In genomic region chr11:20043992-20044391, GRCh38 we compare ENCODE assay signal across 12 cellular contexts.
A peak's percentile ranks its signal among the peaks of the same experiment; 100 is the strongest.
DNase-seq lines count a peak whose midpoint lies in the region; ATAC-seq and TF ChIP-seq lines count a peak whose summit lies in the region.
"Had no signal": no experiment of that assay in that cellular context is flagged by ENCODE, and none has a peak within 500 bp of the region (broad histone marks: within the 10 kb centered on the region; RNA-seq: fewer than 3 reads in every experiment).

No MANE protein-coding gene starts in this region.

- POLR2A ChIA-PET in RWPE1 (lab: Yijun Ruan, JAX; ENCODE audit: low non-redundant PET): no interaction called here
- POLR2A ChIA-PET in CD8-positive, alpha-beta T cell (lab: Charles Lee): no interaction called here

- no peaks in the 10 kb centered on the region for H3K27me3 ChIP-seq in left ventricle myocardium inferior (ENCODE audit: low read depth)
- H3K27me3 ChIP-seq in CD8-positive, alpha-beta T cell (ENCODE audit: insufficient read depth, low read length): no peaks in the 10 kb centered on the region
- H3K27me3 ChIP-seq: BE2C had no signal

- peak overlapping the region; percentile 90 for H3K27ac ChIP-seq in left ventricle myocardium inferior (replicated peaks)
- H3K27ac ChIP-seq in RWPE1: peak overlapping the region; percentile 19; the same call in 1 of the 2 replicates
- no peak overlapping the region for H3K27ac ChIP-seq in CD8-positive, alpha-beta T cell (ENCODE audit: low read depth, low read length)
- H3K27ac ChIP-seq: GM23248 had no signal

- peaks cover 32% of the 10 kb centered on the region for H3K36me3 ChIP-seq in left ventricle myocardium inferior
- no peaks in the 10 kb centered on the region for H3K36me3 ChIP-seq in CD8-positive, alpha-beta T cell (ENCODE audit: insufficient read depth, low read length)
- H3K36me3 ChIP-seq: BE2C had no signal

- no peaks in the 10 kb centered on the region for H3K9me3 ChIP-seq in left ventricle myocardium inferior (replicated peaks)
- no peaks in the 10 kb centered on the region for H3K9me3 ChIP-seq in CD8-positive, alpha-beta T cell (ENCODE audit: low read length)
- H3K9me3 ChIP-seq: A549, BE2C had no signal

- no peak for ATAC-seq in left ventricle myocardium superior
- ATAC-seq in CD8-positive, alpha-beta T cell: no peak
- ATAC-seq: A549, HCT116 had no signal

- CTCF ChIA-PET in RWPE1 (lab: Yijun Ruan, JAX): interaction anchor here (0.6 to 1.6 kb wide), 2 partner anchors 9 to 12 kb away, joined by 3 read pairs; no protein-coding TSS in a partner anchor
- CTCF ChIA-PET in CD8-positive, alpha-beta T cell (lab: Charles Lee): no interaction called here

- no peak for DNase-seq in left ventricle myocardium inferior
- DNase-seq in left ventricle myocardium superior: no peak
- no peak for DNase-seq in RWPE1 (ENCODE audit: low spot score)
- DNase-seq in glutamatergic neuron: no peak
- DNase-seq in CD8-positive, alpha-beta T cell: no peak
- no peak for DNase-seq in NCI-H524 (lab: John Stamatoyannopoulos, UW)
- DNase-seq: BE2C, DMS53, GF-D8, GM23248 had no signal

- intact Hi-C loops in left ventricle myocardium inferior (cut with micrococcal nuclease) (no loop called here), left ventricle myocardium superior (cut with micrococcal nuclease) (no loop called here)
- intact Hi-C loops in CD8-positive, alpha-beta T cell (cut with DNase I, micrococcal nuclease): no loop called here

- H3K27me3 Mint-ChIP-seq in glutamatergic neuron (ENCODE audit: unreplicated experiment): peaks cover 4% of the 10 kb centered on the region
- peaks cover 3% of the 10 kb centered on the region for H3K27me3 Mint-ChIP-seq in CD8-positive, alpha-beta T cell (ENCODE audit: low read depth)

- H3K9me3 Mint-ChIP-seq in glutamatergic neuron (ENCODE audit: unreplicated experiment): peaks cover 23% of the 10 kb centered on the region
- H3K9me3 Mint-ChIP-seq in CD8-positive, alpha-beta T cell: no peaks in the 10 kb centered on the region

- peaks cover 36% of the 10 kb centered on the region for H3K4me1 Mint-ChIP-seq in glutamatergic neuron (ENCODE audit: low read depth, unreplicated experiment)
- no peaks in the 10 kb centered on the region for H3K4me1 Mint-ChIP-seq in CD8-positive, alpha-beta T cell (ENCODE audit: low read depth)

- TF ChIP-seq CTCF in left ventricle myocardium inferior (IDR thresholded peaks at IDR 0.05; ENCODE audit: borderline replicate concordance) (no peak), RWPE1 (conservative IDR thresholded peaks at IDR 0.05; ENCODE audit: low read depth) (no peak), glutamatergic neuron (IDR thresholded peaks at IDR 0.05; ENCODE audit: partially characterized antibody, unreplicated experiment) (no peak)
- TF ChIP-seq CTCF in CD8-positive, alpha-beta T cell (IDR thresholded peaks at IDR 0.05): no peak

- no peak overlapping the region for H3K4me3 Mint-ChIP-seq in glutamatergic neuron (ENCODE audit: unreplicated experiment)
- H3K4me3 Mint-ChIP-seq in CD8-positive, alpha-beta T cell: no peak overlapping the region

- peaks cover 61% of the 10 kb centered on the region for H3K4me1 ChIP-seq in left ventricle myocardium inferior
- H3K4me1 ChIP-seq in CD8-positive, alpha-beta T cell (ENCODE audit: insufficient read depth, low read length): no peaks in the 10 kb centered on the region
- H3K4me1 ChIP-seq: BE2C had no signal

- H3K27ac Mint-ChIP-seq in glutamatergic neuron (ENCODE audit: unreplicated experiment): peak overlapping the region; percentile 34
- no peak overlapping the region for H3K27ac Mint-ChIP-seq in CD8-positive, alpha-beta T cell

- no peak overlapping the region for H3K4me3 ChIP-seq in left ventricle myocardium inferior
- no peak overlapping the region for H3K4me3 ChIP-seq in CD8-positive, alpha-beta T cell (ENCODE audit: low read depth, low read length)
- H3K4me3 ChIP-seq: A549, GM23248 had no signal

- no peaks in the 10 kb centered on the region for H3K36me3 Mint-ChIP-seq in glutamatergic neuron (ENCODE audit: unreplicated experiment)
- H3K36me3 Mint-ChIP-seq in CD8-positive, alpha-beta T cell: no peaks in the 10 kb centered on the region
